In genomic region chr3:118713502-118714207, GRCh38 we compare ENCODE assay signal across 10 cellular contexts.
"Had no signal": no experiment of that assay in that cellular context is flagged by ENCODE, and none has a peak within 500 bp of the region (broad histone marks: within the 10 kb centered on the region; RNA-seq: fewer than 3 reads in every experiment).

No MANE protein-coding gene starts in this region.

- H3K9ac ChIP-seq: GM23248 had no signal

- H3K36me3 ChIP-seq: HAP-1 had no signal

- H3K4me3 Mint-ChIP-seq: HFFc6 had no signal

- H2AFZ ChIP-seq: GM23248 had no signal

- DNase-seq: GM23248, GOT3, H7, HFFc6, IMR-90, KG1 had no signal

- H3K27ac Mint-ChIP-seq: HFFc6 had no signal

- H3K4me1 ChIP-seq: HAP-1 had no signal

- H3K4me3 ChIP-seq: GM23248, HAP-1, K562 had no signal

- ATAC-seq: HCT116, K562 had no signal

- H3K27ac ChIP-seq: GM23248, HL-60 had no signal

- FAIRE-seq: K562 had no signal

- H3K9me3 ChIP-seq: HAP-1 had no signal
